In the genomic region with DNA sequence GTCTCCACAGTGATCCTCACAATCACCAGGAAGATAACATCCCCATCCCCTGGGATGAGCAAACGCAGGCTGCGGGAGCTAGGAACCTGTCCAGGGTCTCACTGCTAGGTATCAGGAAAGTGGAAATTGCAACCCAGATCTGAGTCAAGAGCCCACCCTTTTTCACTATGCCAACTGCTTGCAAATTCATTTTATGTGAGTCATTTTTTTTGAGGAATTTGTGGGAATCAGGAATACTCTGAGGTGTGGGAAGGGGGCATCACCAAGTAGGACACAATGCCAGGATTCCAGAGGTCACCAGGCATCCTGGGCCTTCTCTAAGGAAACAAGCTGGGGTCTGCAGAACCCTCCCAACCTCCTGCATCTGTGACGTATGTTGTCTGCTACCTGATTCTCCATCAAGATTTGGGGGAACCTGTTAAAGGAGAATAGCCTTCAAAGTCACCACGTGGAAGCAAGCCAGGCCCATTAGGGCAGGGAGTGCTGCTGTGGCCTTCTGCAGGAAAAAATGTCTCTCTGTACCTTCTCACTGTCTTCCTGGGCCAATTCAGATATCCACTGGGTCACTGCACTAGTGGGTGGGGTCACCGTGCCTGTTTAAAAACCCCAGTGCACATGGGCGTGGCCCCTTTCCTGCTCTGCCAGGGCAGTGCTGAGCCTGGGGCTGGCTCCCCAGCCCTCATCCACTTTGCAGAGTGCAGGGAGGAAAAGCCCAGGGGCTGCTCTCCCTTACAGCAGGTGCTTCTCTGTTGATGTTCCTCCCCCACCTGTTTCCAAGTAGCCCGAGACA, we compare ENCODE assay signal across 19 cellular contexts.
"Had no signal": no experiment of that assay in that cellular context is flagged by ENCODE, and none has a peak within 500 bp of the region (broad histone marks: within the 10 kb centered on the region; RNA-seq: fewer than 3 reads in every experiment).

No MANE protein-coding gene starts in this region.

- H3K4me1 ChIP-seq: ascending aorta, prostate gland had no signal

- ATAC-seq: activated CD4-positive, CD25-positive, alpha-beta regulatory T cell treated with anti-CD3 and anti-CD28 coated beads, Interleukin-2, amount 50 U/mL, for 24 hours; effector memory CD8-positive, alpha-beta T cell; left lung; right cardiac atrium had no signal

- H3K4me3 ChIP-seq: ascending aorta, left lung, prostate gland, spleen, stomach, testis had no signal

- DNase-seq: activated naive CD4-positive, alpha-beta T cell treated with Interleukin-2 at 50 U/mL for 16 hours; dermis blood vessel endothelial cell; effector memory CD8-positive, alpha-beta T cell; left lung; mesenchymal stem cell; nephron progenitor cell; right cardiac atrium; spleen; stimulated activated CD4-positive, alpha-beta T cell treated with anti-CD3 and anti-CD28 coated beads, Interleukin-1b, Interleukin-23, amount 100 ng/mL, for 48 hours; stomach; T-helper 9 cell; testis had no signal

- FAIRE-seq: bronchial epithelial cell, frontal cortex, islet of Langerhans had no signal

- H3K36me3 ChIP-seq: ascending aorta, left lung, prostate gland, spleen, stomach had no signal

- H3K27me3 ChIP-seq: ascending aorta, left lung, spleen, stomach, testis had no signal

- H3K27ac ChIP-seq: ascending aorta, epithelial cell of prostate had no signal

- H3K9me3 ChIP-seq: ascending aorta, prostate gland, testis had no signal
